Comparison of ENCODE assay signal across 23 cellular contexts in the genomic region with DNA sequence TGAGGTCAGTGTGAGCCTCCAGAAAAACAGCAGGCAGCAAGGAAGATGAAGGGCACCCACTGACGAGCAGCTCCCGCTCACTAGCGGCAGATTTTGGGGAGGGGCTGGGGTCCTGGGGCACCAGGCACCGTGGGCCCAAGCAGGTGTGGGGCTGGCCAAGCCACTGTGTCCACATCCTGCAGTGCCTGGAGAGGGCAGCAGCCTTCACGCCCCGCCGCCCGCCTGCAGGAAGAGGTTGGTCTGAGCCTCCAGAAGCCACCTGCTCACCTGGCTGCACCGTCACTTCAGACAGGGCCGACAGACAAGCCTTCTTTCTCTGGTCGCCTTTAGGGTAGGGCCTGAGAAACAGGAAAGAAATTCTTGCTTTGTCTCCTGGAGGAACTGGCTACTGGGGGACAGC. TPM values are rescaled to one million over a fixed set of nuclear protein-coding genes. Genes with fewer than 3 reads are reported as not detected.
"Had no signal": no experiment of that assay in that cellular context is flagged by ENCODE, and none has a peak within 500 bp of the region (broad histone marks: within the 10 kb centered on the region; RNA-seq: fewer than 3 reads in every experiment).

No MANE protein-coding gene starts in this region.

RNA-seq across cellular contexts. Expression of gene TMEM191B, which starts 15.8 kb away (rescaled TPM):
- total RNA-seq: activated CD4-positive, alpha-beta T cell treated with anti-CD3 and anti-CD28 coated beads, Interleukin-2, amount 10 ng/mL, durations not matched to agents 24 days and 14 days; activated naive CD4-positive, alpha-beta T cell treated with anti-CD3 and anti-CD28 coated beads for 36 hours; activated T-helper 1 cell treated with anti-CD3 and anti-CD28 coated beads, Interleukin-12 subunit alpha, Interleukin-12 subunit beta, Interleukin-2, Interleukin-4 antibody, amounts not matched to agents 30 ng/mL and 10 ng/mL and 1 ng/mL, durations not matched to agents 14 hours and 24 hours and 36 hours; aorta; T-helper 1 cell treated with Interleukin-12 subunit alpha and Interleukin-12 subunit beta and Interleukin-4 antibody, amounts not matched to agents 30 ng/mL and 1 ng/mL, for 36 hours; T-helper 2 cell treated with Interferon-gamma antibody and Interleukin-4, amounts not matched to agents 100 ng/mL and 5 ng/mL, for 36 hours had no signal

RNA-seq across cellular contexts. Expression of gene GGTLC3, which starts 25.4 kb away (rescaled TPM):
- total RNA-seq: activated CD4-positive, alpha-beta memory T cell treated with anti-CD3 and anti-CD28 coated beads for 36 hours; activated CD4-positive, alpha-beta T cell treated with anti-CD3 and anti-CD28 coated beads, Interleukin-2, amount 10 ng/mL, durations not matched to agents 24 days and 14 days; activated CD8-positive, alpha-beta memory T cell treated with anti-CD3 and anti-CD28 coated beads for 36 hours; activated CD8-positive, alpha-beta T cell treated with anti-CD3 and anti-CD28 coated beads for 36 hours; activated naive CD4-positive, alpha-beta T cell treated with anti-CD3 and anti-CD28 coated beads for 36 hours; activated naive CD4-positive, alpha-beta T cell treated with anti-CD3 and anti-CD28 coated beads, Interleukin-2, amount 50 U/mL, for 72 hours; activated naive CD8-positive, alpha-beta T cell treated with anti-CD3 and anti-CD28 coated beads for 36 hours; activated T-cell treated with anti-CD3 and anti-CD28 coated beads, Interleukin-2, amount 50 U/mL, for 4 hours; activated T-cell treated with anti-CD3 and anti-CD28 coated beads, Interleukin-2, amount 50 U/mL, for 72 hours; activated T-helper 1 cell treated with anti-CD3 and anti-CD28 coated beads, Interleukin-12 subunit alpha, Interleukin-12 subunit beta, Interleukin-2, Interleukin-4 antibody, amounts not matched to agents 30 ng/mL and 10 ng/mL and 1 ng/mL, durations not matched to agents 14 hours and 24 hours and 36 hours; activated T-helper 17 cell treated with anti-CD3 and anti-CD28 coated beads, Interleukin-2, amount 50 U/mL, for 72 hours; adrenal gland; aorta; astrocyte; body of pancreas; breast epithelium; cardiac septum; cerebellum; T-cell; T-helper 1 cell treated with Interleukin-12 subunit alpha and Interleukin-12 subunit beta and Interleukin-4 antibody, amounts not matched to agents 30 ng/mL and 1 ng/mL, for 36 hours; T-helper 17 cell; T-helper 2 cell treated with Interferon-gamma antibody and Interleukin-4, amounts not matched to agents 100 ng/mL and 5 ng/mL, for 36 hours; WTC11 had no signal
- polyA plus RNA-seq: aorta had no signal
